Comparison of ENCODE assay signal across 1 cellular context in the genomic region with DNA sequence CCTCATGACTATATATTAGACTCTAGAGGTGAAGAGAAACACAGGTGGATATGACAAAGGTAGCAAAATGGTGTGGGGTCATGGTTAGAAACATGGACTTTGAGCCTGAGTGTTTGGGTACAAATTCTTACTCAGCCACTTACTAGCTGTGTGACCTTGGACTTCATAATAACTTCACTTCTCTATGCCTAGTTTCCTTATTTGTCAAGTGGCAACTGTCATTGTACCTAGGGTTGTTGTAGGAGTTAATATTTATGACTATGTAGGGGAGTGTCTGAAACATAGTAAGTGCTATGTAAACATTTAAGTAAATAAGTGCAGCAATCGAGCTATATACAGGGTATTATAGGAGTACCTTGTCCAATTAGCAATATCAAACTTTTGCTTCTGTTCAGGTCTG.
TF ChIP-seq lines count a peak whose summit lies in the region.

No MANE protein-coding gene starts in this region.

TF ChIP-seq in HepG2, 621 proteins besides CTCF, POLR2A, EP300 and RAD21:
- peak; percentile 25; the same call in 1 of the 2 replicates for TF ChIP-seq GATAD2A (CRISPR knock-in tag; IDR thresholded peaks at IDR 0.05)
- TF ChIP-seq ZGPAT (CRISPR knock-in tag; IDR thresholded peaks at IDR 0.05): no peak
- no peak for TF ChIP-seq MXI1 (IDR thresholded peaks at IDR 0.05; ENCODE audit: borderline replicate concordance, low read depth, low read length)
- no peak for TF ChIP-seq KDM6A (CRISPR knock-in tag; IDR thresholded peaks at IDR 0.05; ENCODE audit: low read depth)
- TF ChIP-seq TMF1 (CRISPR knock-in tag; IDR thresholded peaks at IDR 0.05; ENCODE audit: low read depth): 0 out of 2 replicates have a peak, but pooled peaks have one; percentile 36
- peak; percentile 50; the same call in 1 of the 2 replicates for TF ChIP-seq SRF (IDR thresholded peaks at IDR 0.05; ENCODE audit: low read depth, low read length)
- TF ChIP-seq, protein P1, sequence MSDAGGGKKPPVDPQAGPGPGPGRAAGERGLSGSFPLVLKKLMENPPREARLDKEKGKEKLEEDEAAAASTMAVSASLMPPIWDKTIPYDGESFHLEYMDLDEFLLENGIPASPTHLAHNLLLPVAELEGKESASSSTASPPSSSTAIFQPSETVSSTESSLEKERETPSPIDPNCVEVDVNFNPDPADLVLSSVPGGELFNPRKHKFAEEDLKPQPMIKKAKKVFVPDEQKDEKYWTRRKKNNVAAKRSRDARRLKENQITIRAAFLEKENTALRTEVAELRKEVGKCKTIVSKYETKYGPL (CRISPR knock-in tag; IDR thresholded peaks at IDR 0.05): no peak
- TF ChIP-seq, protein P2, sequence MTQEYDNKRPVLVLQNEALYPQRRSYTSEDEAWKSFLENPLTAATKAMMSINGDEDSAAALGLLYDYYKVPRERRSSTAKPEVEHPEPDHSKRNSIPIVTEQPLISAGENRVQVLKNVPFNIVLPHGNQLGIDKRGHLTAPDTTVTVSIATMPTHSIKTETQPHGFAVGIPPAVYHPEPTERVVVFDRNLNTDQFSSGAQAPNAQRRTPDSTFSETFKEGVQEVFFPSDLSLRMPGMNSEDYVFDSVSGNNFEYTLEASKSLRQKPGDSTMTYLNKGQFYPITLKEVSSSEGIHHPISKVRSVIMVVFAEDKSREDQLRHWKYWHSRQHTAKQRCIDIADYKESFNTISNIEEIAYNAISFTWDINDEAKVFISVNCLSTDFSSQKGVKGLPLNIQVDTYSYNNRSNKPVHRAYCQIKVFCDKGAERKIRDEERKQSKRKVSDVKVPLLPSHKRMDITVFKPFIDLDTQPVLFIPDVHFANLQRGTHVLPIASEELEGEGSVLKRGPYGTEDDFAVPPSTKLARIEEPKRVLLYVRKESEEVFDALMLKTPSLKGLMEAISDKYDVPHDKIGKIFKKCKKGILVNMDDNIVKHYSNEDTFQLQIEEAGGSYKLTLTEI (CRISPR knock-in tag; conservative IDR thresholded peaks at IDR 0.05): no peak
- no peak for TF ChIP-seq SOX6 (IDR thresholded peaks at IDR 0.05)
- peak; percentile 29; the same call in 1 of the 2 replicates for TF ChIP-seq SOX6 (CRISPR knock-in tag; IDR thresholded peaks at IDR 0.05)
- TF ChIP-seq MAFG (CRISPR knock-in tag; IDR thresholded peaks at IDR 0.05): no peak
- TF ChIP-seq, protein P3, sequence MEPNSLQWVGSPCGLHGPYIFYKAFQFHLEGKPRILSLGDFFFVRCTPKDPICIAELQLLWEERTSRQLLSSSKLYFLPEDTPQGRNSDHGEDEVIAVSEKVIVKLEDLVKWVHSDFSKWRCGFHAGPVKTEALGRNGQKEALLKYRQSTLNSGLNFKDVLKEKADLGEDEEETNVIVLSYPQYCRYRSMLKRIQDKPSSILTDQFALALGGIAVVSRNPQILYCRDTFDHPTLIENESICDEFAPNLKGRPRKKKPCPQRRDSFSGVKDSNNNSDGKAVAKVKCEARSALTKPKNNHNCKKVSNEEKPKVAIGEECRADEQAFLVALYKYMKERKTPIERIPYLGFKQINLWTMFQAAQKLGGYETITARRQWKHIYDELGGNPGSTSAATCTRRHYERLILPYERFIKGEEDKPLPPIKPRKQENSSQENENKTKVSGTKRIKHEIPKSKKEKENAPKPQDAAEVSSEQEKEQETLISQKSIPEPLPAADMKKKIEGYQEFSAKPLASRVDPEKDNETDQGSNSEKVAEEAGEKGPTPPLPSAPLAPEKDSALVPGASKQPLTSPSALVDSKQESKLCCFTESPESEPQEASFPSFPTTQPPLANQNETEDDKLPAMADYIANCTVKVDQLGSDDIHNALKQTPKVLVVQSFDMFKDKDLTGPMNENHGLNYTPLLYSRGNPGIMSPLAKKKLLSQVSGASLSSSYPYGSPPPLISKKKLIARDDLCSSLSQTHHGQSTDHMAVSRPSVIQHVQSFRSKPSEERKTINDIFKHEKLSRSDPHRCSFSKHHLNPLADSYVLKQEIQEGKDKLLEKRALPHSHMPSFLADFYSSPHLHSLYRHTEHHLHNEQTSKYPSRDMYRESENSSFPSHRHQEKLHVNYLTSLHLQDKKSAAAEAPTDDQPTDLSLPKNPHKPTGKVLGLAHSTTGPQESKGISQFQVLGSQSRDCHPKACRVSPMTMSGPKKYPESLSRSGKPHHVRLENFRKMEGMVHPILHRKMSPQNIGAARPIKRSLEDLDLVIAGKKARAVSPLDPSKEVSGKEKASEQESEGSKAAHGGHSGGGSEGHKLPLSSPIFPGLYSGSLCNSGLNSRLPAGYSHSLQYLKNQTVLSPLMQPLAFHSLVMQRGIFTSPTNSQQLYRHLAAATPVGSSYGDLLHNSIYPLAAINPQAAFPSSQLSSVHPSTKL (CRISPR knock-in tag; IDR thresholded peaks at IDR 0.05): peak; percentile 57; the same call in 1 of the 2 replicates
- no peak for TF ChIP-seq ATF7-NPFF (CRISPR knock-in tag; IDR thresholded peaks at IDR 0.05; ENCODE audit: low read depth)
- TF ChIP-seq, protein P4, sequence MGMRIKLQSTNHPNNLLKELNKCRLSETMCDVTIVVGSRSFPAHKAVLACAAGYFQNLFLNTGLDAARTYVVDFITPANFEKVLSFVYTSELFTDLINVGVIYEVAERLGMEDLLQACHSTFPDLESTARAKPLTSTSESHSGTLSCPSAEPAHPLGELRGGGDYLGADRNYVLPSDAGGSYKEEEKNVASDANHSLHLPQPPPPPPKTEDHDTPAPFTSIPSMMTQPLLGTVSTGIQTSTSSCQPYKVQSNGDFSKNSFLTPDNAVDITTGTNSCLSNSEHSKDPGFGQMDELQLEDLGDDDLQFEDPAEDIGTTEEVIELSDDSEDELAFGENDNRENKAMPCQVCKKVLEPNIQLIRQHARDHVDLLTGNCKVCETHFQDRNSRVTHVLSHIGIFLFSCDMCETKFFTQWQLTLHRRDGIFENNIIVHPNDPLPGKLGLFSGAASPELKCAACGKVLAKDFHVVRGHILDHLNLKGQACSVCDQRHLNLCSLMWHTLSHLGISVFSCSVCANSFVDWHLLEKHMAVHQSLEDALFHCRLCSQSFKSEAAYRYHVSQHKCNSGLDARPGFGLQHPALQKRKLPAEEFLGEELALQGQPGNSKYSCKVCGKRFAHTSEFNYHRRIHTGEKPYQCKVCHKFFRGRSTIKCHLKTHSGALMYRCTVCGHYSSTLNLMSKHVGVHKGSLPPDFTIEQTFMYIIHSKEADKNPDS (CRISPR knock-in tag; IDR thresholded peaks at IDR 0.05): peak; percentile 61; the same call in 1 of the 2 replicates
- TF ChIP-seq NCOR1 (IDR thresholded peaks at IDR 0.05; ENCODE audit: borderline replicate concordance, low read length): peak; percentile 53; the same call in 1 of the 2 replicates
- TF ChIP-seq, protein P5, sequence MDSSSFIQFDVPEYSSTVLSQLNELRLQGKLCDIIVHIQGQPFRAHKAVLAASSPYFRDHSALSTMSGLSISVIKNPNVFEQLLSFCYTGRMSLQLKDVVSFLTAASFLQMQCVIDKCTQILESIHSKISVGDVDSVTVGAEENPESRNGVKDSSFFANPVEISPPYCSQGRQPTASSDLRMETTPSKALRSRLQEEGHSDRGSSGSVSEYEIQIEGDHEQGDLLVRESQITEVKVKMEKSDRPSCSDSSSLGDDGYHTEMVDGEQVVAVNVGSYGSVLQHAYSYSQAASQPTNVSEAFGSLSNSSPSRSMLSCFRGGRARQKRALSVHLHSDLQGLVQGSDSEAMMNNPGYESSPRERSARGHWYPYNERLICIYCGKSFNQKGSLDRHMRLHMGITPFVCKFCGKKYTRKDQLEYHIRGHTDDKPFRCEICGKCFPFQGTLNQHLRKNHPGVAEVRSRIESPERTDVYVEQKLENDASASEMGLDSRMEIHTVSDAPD (CRISPR knock-in tag; IDR thresholded peaks at IDR 0.05): no peak
- TF ChIP-seq RARA (CRISPR knock-in tag; IDR thresholded peaks at IDR 0.05): 0 out of 2 replicates have a peak, but pooled peaks have one; percentile 32
- TF ChIP-seq TCF7L2 (IDR thresholded peaks at IDR 0.05; ENCODE audit: low read depth, low read length): no peak
- no peak for TF ChIP-seq THAP11 (CRISPR knock-in tag; IDR thresholded peaks at IDR 0.05)
- TF ChIP-seq ZMYM4 (CRISPR knock-in tag; IDR thresholded peaks at IDR 0.05): 0 out of 2 replicates have a peak, but pooled peaks have one; percentile 18
- peak; percentile 76 for TF ChIP-seq HNF4A (CRISPR knock-in tag; IDR thresholded peaks at IDR 0.05)
- TF ChIP-seq ZNF687 (CRISPR knock-in tag; IDR thresholded peaks at IDR 0.05): no peak
